Comparison of ENCODE assay signal across 1 cellular context in the genomic region with DNA sequence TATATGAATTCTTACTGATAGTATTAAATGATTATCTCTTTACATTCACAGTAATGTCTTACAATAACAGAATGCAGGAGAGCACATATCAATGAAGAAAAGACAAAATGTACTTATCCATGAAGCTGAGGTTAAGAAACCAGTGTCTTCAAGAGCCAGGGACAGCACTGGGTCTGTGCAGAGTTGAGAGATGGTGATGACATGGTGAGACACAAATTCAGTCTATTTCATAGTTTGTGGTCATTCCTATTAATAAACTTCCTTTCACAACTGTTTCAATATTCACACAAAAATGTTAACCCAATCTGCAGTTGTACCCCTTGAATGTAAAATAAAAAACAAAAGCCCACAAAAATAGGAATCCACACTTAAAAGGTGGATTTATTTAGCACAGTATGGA.
TF ChIP-seq lines count a peak whose summit lies in the region.

No MANE protein-coding gene starts in this region.

TF ChIP-seq in IMR-90, 13 proteins besides CTCF, POLR2A, EP300 and RAD21:
- TF ChIP-seq CEBPB (IDR thresholded peaks at IDR 0.05; ENCODE audit: low read depth, low read length), result 0 out of 2 replicates have a peak, but pooled peaks have one; percentile 6
- no peak for TF ChIP-seq CHD1 (IDR thresholded peaks at IDR 0.05; ENCODE audit: low read depth, low read length)
- no peak for TF ChIP-seq SMC3 (IDR thresholded peaks at IDR 0.05; ENCODE audit: low read depth, low read length)
- no peak for TF ChIP-seq RFX5 (IDR thresholded peaks at IDR 0.05; ENCODE audit: low read depth, low read length)
- TF ChIP-seq FOS (IDR thresholded peaks at IDR 0.05; ENCODE audit: low read depth, low read length), result no peak
- TF ChIP-seq, protein P1, sequence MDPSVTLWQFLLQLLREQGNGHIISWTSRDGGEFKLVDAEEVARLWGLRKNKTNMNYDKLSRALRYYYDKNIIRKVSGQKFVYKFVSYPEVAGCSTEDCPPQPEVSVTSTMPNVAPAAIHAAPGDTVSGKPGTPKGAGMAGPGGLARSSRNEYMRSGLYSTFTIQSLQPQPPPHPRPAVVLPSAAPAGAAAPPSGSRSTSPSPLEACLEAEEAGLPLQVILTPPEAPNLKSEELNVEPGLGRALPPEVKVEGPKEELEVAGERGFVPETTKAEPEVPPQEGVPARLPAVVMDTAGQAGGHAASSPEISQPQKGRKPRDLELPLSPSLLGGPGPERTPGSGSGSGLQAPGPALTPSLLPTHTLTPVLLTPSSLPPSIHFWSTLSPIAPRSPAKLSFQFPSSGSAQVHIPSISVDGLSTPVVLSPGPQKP (IDR thresholded peaks at IDR 0.05; ENCODE audit: borderline replicate concordance, low read depth, low read length), result no peak
- TF ChIP-seq, protein P2, sequence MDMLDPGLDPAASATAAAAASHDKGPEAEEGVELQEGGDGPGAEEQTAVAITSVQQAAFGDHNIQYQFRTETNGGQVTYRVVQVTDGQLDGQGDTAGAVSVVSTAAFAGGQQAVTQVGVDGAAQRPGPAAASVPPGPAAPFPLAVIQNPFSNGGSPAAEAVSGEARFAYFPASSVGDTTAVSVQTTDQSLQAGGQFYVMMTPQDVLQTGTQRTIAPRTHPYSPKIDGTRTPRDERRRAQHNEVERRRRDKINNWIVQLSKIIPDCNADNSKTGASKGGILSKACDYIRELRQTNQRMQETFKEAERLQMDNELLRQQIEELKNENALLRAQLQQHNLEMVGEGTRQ (IDR thresholded peaks at IDR 0.05; ENCODE audit: low read depth, low read length), result no peak
TF ChIP-seq in IMR-90: peak in this region for 1.
